ENCODE assay signal across 9 cellular contexts in genomic region chr5:116361171-116361967, GRCh38.
DNase-seq lines count a peak whose midpoint lies in the region; ATAC-seq, FAIRE-seq and TF ChIP-seq lines count a peak whose summit lies in the region.
"Had no signal": no experiment of that assay in that cellular context is flagged by ENCODE, and none has a peak within 500 bp of the region (broad histone marks: within the 10 kb centered on the region; RNA-seq: fewer than 3 reads in every experiment).

No MANE protein-coding gene starts in this region.

- intact Hi-C loops in left cardiac atrium (cut with DNase I) = no loop called here
- intact Hi-C loops in posterior cingulate gyrus (cut with DNase I) = loop anchor here (5.0 to 10.0 kb wide), 3 partner anchors 93 to 211 kb away; partner anchors contain the start of gene SEMA6A

- H3K4me3 ChIP-seq in adipocyte (ENCODE audit: low read length) = peak overlapping the region; percentile 70
- no peak overlapping the region for H3K4me3 ChIP-seq in SJCRH30

- DNase-seq in DMS153 (lab: John Stamatoyannopoulos, UW) (peak; percentile 13), adipocyte (ENCODE audit: low read depth) (peak; percentile 25), left cardiac atrium (peak; percentile 65), posterior cingulate gyrus (peak; percentile 61 to 96 (median 76)), HT-29 (ENCODE audit: low spot score) (no peak), GM12892 (ENCODE audit: insufficient read length) (no peak), SJCRH30 (no peak), COLO829 (ENCODE audit: low spot score) (no peak)
- DNase-seq: T1000 had no signal

- H3K9ac ChIP-seq in adipocyte (ENCODE audit: low read length) = no peak overlapping the region

- H3K9me3 ChIP-seq in adipocyte (ENCODE audit: control insufficient read depth, low read length) (no peaks in the 10 kb centered on the region), SJCRH30 (replicated peaks) (no peaks in the 10 kb centered on the region)

- ATAC-seq in left cardiac atrium = peak; percentile 66 to 77

- H3K27ac ChIP-seq in SJCRH30 = no peak overlapping the region

- no peak for TF ChIP-seq POLR2A in GM12892 (IDR thresholded peaks at IDR 0.05; ENCODE audit: low read depth, low read length)

- no peaks in the 10 kb centered on the region for H3K27me3 ChIP-seq in adipocyte (replicated peaks; ENCODE audit: control insufficient read depth, insufficient read depth, low read length)
- H3K27me3 ChIP-seq in SJCRH30 = no peaks in the 10 kb centered on the region

- no peaks in the 10 kb centered on the region for H3K36me3 ChIP-seq in adipocyte (ENCODE audit: control insufficient read depth, insufficient read depth, low read length, severe bottlenecking)
- no peaks in the 10 kb centered on the region for H3K36me3 ChIP-seq in SJCRH30

- H3K4me1 ChIP-seq in adipocyte (ENCODE audit: control insufficient read depth, insufficient read depth, low read length) (no peaks in the 10 kb centered on the region), SJCRH30 (peaks cover 23% of the 10 kb centered on the region)

- no peak for FAIRE-seq in GM12892 (lab: Jason Lieb, UNC)

Comparison
In these comparisons a context has a peak if more than half of its experiments do, and no peak if none do; other contexts are left out.
1. DNase-seq: peak in DMS153 (single experiment), adipocyte (single experiment), left cardiac atrium (single experiment) and posterior cingulate gyrus (10 of 10); none in HT-29 (single experiment), GM12892 (single experiment), SJCRH30 (0 of 2) and COLO829 (single experiment).